13 cellular contexts compared by ENCODE assay signal in the genomic region with DNA sequence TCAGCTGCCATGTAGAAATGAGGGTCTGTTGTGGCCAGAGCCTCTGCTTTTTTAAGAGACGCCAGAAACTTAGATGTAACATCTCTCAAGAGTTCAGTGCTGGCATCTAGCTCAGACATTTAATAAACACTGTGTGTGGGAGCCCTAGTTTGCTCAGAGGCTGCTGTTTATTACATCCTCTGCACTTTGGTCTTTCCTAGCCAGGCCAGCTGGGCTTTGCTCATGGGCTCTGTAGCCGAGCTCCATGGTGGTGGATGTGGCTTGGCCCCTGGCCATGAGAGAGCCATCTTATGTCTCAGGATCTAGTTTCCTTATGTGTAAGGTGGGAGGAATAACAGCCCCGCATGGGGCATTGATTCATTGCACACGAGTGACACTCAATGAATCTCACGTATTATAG. TPM values are rescaled to one million over a fixed set of nuclear protein-coding genes. Genes with fewer than 3 reads are reported as not detected.
DNase-seq lines count a peak whose midpoint lies in the region; ATAC-seq and TF ChIP-seq lines count a peak whose summit lies in the region.
"Had no signal": no experiment of that assay in that cellular context is flagged by ENCODE, and none has a peak within 500 bp of the region (broad histone marks: within the 10 kb centered on the region; RNA-seq: fewer than 3 reads in every experiment).

No MANE protein-coding gene starts in this region.

- WGBS in mesenchymal stem cell, result 59% methylated on average over 5 of the region's 5 CpGs

- H3K4me1 Mint-ChIP-seq in chondrocyte (ENCODE audit: low read depth), result peaks cover 34% of the 10 kb centered on the region
- no peaks in the 10 kb centered on the region for H3K4me1 Mint-ChIP-seq in glutamatergic neuron (ENCODE audit: low read depth, unreplicated experiment)
- H3K4me1 Mint-ChIP-seq in activated CD4-positive, alpha-beta T cell treated with anti-CD3 and anti-CD28 coated beads for 36 hours, result peaks cover 3% of the 10 kb centered on the region

- POLR2A ChIA-PET in activated CD4-positive, alpha-beta T cell treated with anti-CD3 and anti-CD28 coated beads for 36 hours (lab: Charles Lee), result no interaction called here

- no peaks in the 10 kb centered on the region for H3K9me3 ChIP-seq in mesenchymal stem cell (ENCODE audit: control insufficient read depth, low read length)
- H3K9me3 ChIP-seq in upper lobe of right lung, result no peaks in the 10 kb centered on the region
- H3K9me3 ChIP-seq: SJSA1, suprapubic skin had no signal

- intact Hi-C loops in upper lobe of right lung (cut with DNase I), result no loop called here
- intact Hi-C loops in activated CD4-positive, alpha-beta T cell treated with anti-CD3 and anti-CD28 coated beads for 36 hours (cut with DNase I, micrococcal nuclease), result no loop called here

- no peak overlapping the region for H3K4me2 ChIP-seq in mesenchymal stem cell (ENCODE audit: low read length, poor library complexity, severe bottlenecking)

- no peak overlapping the region for H2AK5ac ChIP-seq in mesenchymal stem cell (ENCODE audit: low read length, severe bottlenecking)

- peak overlapping the region; percentile 37 for H3K27ac Mint-ChIP-seq in chondrocyte (ENCODE audit: unreplicated experiment)
- H3K27ac Mint-ChIP-seq in glutamatergic neuron (ENCODE audit: unreplicated experiment), result no peak overlapping the region
- H3K27ac Mint-ChIP-seq in activated CD4-positive, alpha-beta T cell treated with anti-CD3 and anti-CD28 coated beads for 36 hours, result no peak overlapping the region
- H3K27ac Mint-ChIP-seq: activated CD4-positive, alpha-beta T cell treated with anti-CD3 and anti-CD28 coated beads, Interleukin-2, amount 10 ng/mL, durations not matched to agents 24 days and 14 days had no signal

- H3K4ac ChIP-seq in mesenchymal stem cell (ENCODE audit: low read depth in 1 of 2, low read length in 2 of 2), result no peak overlapping the region

- H3K4me3 ChIP-seq in mesenchymal stem cell (ENCODE audit: insufficient read depth in 1 of 2, low read depth in 1 of 2, low read length in 2 of 2) (no peak overlapping the region), upper lobe of right lung (no peak overlapping the region)
- H3K4me3 ChIP-seq: SJSA1, suprapubic skin had no signal

- H3K23ac ChIP-seq in mesenchymal stem cell (ENCODE audit: low read length in 2 of 2), result no peak overlapping the region

- no peak overlapping the region for H3K14ac ChIP-seq in mesenchymal stem cell (ENCODE audit: low read length in 2 of 2)

- TF ChIP-seq CTCF in chondrocyte (IDR thresholded peaks at IDR 0.05), result no peak
- TF ChIP-seq CTCF in upper lobe of right lung (IDR thresholded peaks at IDR 0.05), result no peak
- TF ChIP-seq CTCF in glutamatergic neuron (IDR thresholded peaks at IDR 0.05; ENCODE audit: partially characterized antibody, unreplicated experiment), result no peak

- no peak overlapping the region for H2AFZ ChIP-seq in mesenchymal stem cell (ENCODE audit: low read depth, low read length)

- no peak overlapping the region for H3K9ac ChIP-seq in mesenchymal stem cell (ENCODE audit: low read length)

- peaks cover 6% of the 10 kb centered on the region for H3K36me3 Mint-ChIP-seq in chondrocyte (ENCODE audit: low read depth)
- no peaks in the 10 kb centered on the region for H3K36me3 Mint-ChIP-seq in glutamatergic neuron (ENCODE audit: unreplicated experiment)
- H3K36me3 Mint-ChIP-seq in activated CD4-positive, alpha-beta T cell treated with anti-CD3 and anti-CD28 coated beads for 36 hours (ENCODE audit: low read depth), result no peaks in the 10 kb centered on the region

- peaks cover 0 to 31% of the 10 kb centered on the region in 2 experiments for H3K36me3 ChIP-seq in mesenchymal stem cell (ENCODE audit: control insufficient read depth in 1 of 2, insufficient read depth in 2 of 2, low read depth in 1 of 2, low read length in 2 of 2)
- H3K36me3 ChIP-seq in upper lobe of right lung, result peaks cover 19% of the 10 kb centered on the region
- H3K36me3 ChIP-seq: SJSA1 had no signal

- H3K27me3 ChIP-seq in mesenchymal stem cell (ENCODE audit: control insufficient read depth in 1 of 2, insufficient read depth in 1 of 2, low read length in 2 of 2), result no peaks in the 10 kb centered on the region
- H3K27me3 ChIP-seq in upper lobe of right lung, result no peaks in the 10 kb centered on the region
- H3K27me3 ChIP-seq: SJSA1, suprapubic skin had no signal

- H3K27me3 Mint-ChIP-seq in chondrocyte (ENCODE audit: low read depth), result no peaks in the 10 kb centered on the region
- H3K27me3 Mint-ChIP-seq in glutamatergic neuron (ENCODE audit: unreplicated experiment), result no peaks in the 10 kb centered on the region
- no peaks in the 10 kb centered on the region for H3K27me3 Mint-ChIP-seq in activated CD4-positive, alpha-beta T cell treated with anti-CD3 and anti-CD28 coated beads for 36 hours
- H3K27me3 Mint-ChIP-seq: activated CD4-positive, alpha-beta T cell treated with anti-CD3 and anti-CD28 coated beads, Interleukin-2, amount 10 ng/mL, durations not matched to agents 24 days and 14 days had no signal

- H3K4me1 ChIP-seq in mesenchymal stem cell (ENCODE audit: control insufficient read depth, insufficient read depth, low read depth, low read length), result peaks cover under 1% of the 10 kb centered on the region
- H3K4me1 ChIP-seq in upper lobe of right lung, result peaks cover under 1% of the 10 kb centered on the region

- no peaks in the 10 kb centered on the region for H3K79me1 ChIP-seq in mesenchymal stem cell (replicated peaks; ENCODE audit: low read length, poor library complexity, severe bottlenecking)

- H3K9me3 Mint-ChIP-seq in chondrocyte (ENCODE audit: low read depth) (peaks cover 4% of the 10 kb centered on the region), glutamatergic neuron (ENCODE audit: unreplicated experiment) (peaks cover 2% of the 10 kb centered on the region)
- H3K9me3 Mint-ChIP-seq in activated CD4-positive, alpha-beta T cell treated with anti-CD3 and anti-CD28 coated beads for 36 hours (ENCODE audit: low read depth), result no peaks in the 10 kb centered on the region
- H3K9me3 Mint-ChIP-seq: activated CD4-positive, alpha-beta T cell treated with anti-CD3 and anti-CD28 coated beads, Interleukin-2, amount 10 ng/mL, durations not matched to agents 24 days and 14 days had no signal

- H2BK15ac ChIP-seq in mesenchymal stem cell (ENCODE audit: low read depth, poor library complexity, severe bottlenecking), result no peak overlapping the region

- DNase-seq in LHCN-M2 (ENCODE audit: low read depth) (peak; percentile 52), chondrocyte (ENCODE audit: low spot score) (no peak), mesenchymal stem cell (peak; percentile 79), upper lobe of right lung (no peak), glutamatergic neuron (no peak)
- no peak for DNase-seq in activated naive CD4-positive, alpha-beta T cell (lab: John Stamatoyannopoulos, UW)
- no peak for DNase-seq in activated CD4-positive, alpha-beta T cell treated with anti-CD3 and anti-CD28 coated beads for 36 hours
- DNase-seq: activated CD4-positive, alpha-beta T cell treated with anti-CD3 and anti-CD28 coated beads, Interleukin-2, amount 10 ng/mL, durations not matched to agents 24 days and 14 days; activated naive CD4-positive, alpha-beta T cell treated with anti-CD3 and anti-CD28 coated beads, Interleukin-2, amount 50 U/mL, for 16 hours; NCI-H2107 had no signal

- H2BK120ac ChIP-seq in mesenchymal stem cell (ENCODE audit: low read depth, low read length), result no peak overlapping the region

- no peak overlapping the region for H3K4me3 Mint-ChIP-seq in chondrocyte (ENCODE audit: unreplicated experiment)
- H3K4me3 Mint-ChIP-seq in glutamatergic neuron (ENCODE audit: unreplicated experiment), result no peak overlapping the region
- no peak overlapping the region for H3K4me3 Mint-ChIP-seq in activated CD4-positive, alpha-beta T cell treated with anti-CD3 and anti-CD28 coated beads for 36 hours
- H3K4me3 Mint-ChIP-seq: activated CD4-positive, alpha-beta T cell treated with anti-CD3 and anti-CD28 coated beads, Interleukin-2, amount 10 ng/mL, durations not matched to agents 24 days and 14 days had no signal

- H3K27ac ChIP-seq in mesenchymal stem cell (ENCODE audit: low read length, poor library complexity, severe bottlenecking), result no peak overlapping the region
- H3K27ac ChIP-seq in upper lobe of right lung, result peak overlapping the region; percentile 4
- H3K27ac ChIP-seq: SJSA1, suprapubic skin had no signal

- CTCF ChIA-PET in activated CD4-positive, alpha-beta T cell treated with anti-CD3 and anti-CD28 coated beads for 36 hours (lab: Charles Lee), result interaction anchor here (0.7 to 1.7 kb wide), 2 partner anchors 48 to 56 kb away, joined by 3 to 4 read pairs; no protein-coding TSS in a partner anchor

- ATAC-seq in upper lobe of right lung (peak; percentile 32), GM19452 (IDR thresholded peaks at IDR 0.05; ENCODE audit: unreplicated experiment) (no peak)
- ATAC-seq in activated CD4-positive, alpha-beta T cell treated with anti-CD3 and anti-CD28 coated beads for 36 hours, result no peak

- H2BK5ac ChIP-seq in mesenchymal stem cell (ENCODE audit: low read depth, low read length, poor library complexity, severe bottlenecking), result no peak overlapping the region

- H4K91ac ChIP-seq in mesenchymal stem cell (ENCODE audit: low read length), result no peak overlapping the region

- H4K8ac ChIP-seq in mesenchymal stem cell (ENCODE audit: low read length), result no peak overlapping the region

- no peak overlapping the region for H3K18ac ChIP-seq in mesenchymal stem cell (ENCODE audit: low read depth in 1 of 2, low read length in 2 of 2)

- H2BK12ac ChIP-seq in mesenchymal stem cell (ENCODE audit: low read length in 2 of 2), result no peak overlapping the region

RNA-seq across cellular contexts. Expression of gene ARHGEF37, which starts 30.0 kb away (rescaled TPM):
- total RNA-seq in LHCN-M2 (2014; rRNA removed), result 0.11 and 0.45 TPM in 2 replicates
- polyA plus RNA-seq in LHCN-M2 (2012), result 0.38 TPM
- total RNA-seq in chondrocyte, result 5.8 to 16.8 TPM (median 6.0 TPM) in 3 replicates
- 0.48 TPM for polyA plus RNA-seq in mesenchymal stem cell (2013, experiment 1 of 2)
- 0.42 TPM for polyA plus RNA-seq in mesenchymal stem cell (2013, experiment 2 of 2)
- total RNA-seq in upper lobe of right lung, result 13.3 TPM
- total RNA-seq in glutamatergic neuron (ENCODE audit: unreplicated experiment), result 1.0 TPM
- 1 to 10 TPM; 1.7 to 2.1 TPM for total RNA-seq in activated CD4-positive, alpha-beta T cell treated with anti-CD3 and anti-CD28 coated beads for 36 hours

Comparison
In these comparisons a context has a peak if more than half of its experiments do, and no peak if none do; other contexts are left out.
1. DNase-seq: peak in LHCN-M2 (single experiment) and mesenchymal stem cell (single experiment); none in chondrocyte (single experiment), upper lobe of right lung (single experiment), activated naive CD4-positive, alpha-beta T cell (0 of 4), glutamatergic neuron (single experiment) and activated CD4-positive, alpha-beta T cell treated with anti-CD3 and anti-CD28 coated beads for 36 hours (single experiment).